ENCODE assay signal across 23 cellular contexts in genomic region chrX:49842603-49843002, GRCh38. TPM values are rescaled to one million over a fixed set of nuclear protein-coding genes. Genes with fewer than 3 reads are reported as not detected.
"Had no signal": no experiment of that assay in that cellular context is flagged by ENCODE, and none has a peak within 500 bp of the region (broad histone marks: within the 10 kb centered on the region; RNA-seq: fewer than 3 reads in every experiment).

No MANE protein-coding gene starts in this region.

- H3K27ac Mint-ChIP-seq: activated B cell treated with CpG ODN at 0.5 μM for 24 hours; activated CD8-positive, alpha-beta T cell treated with anti-CD3 and anti-CD28 coated beads, Interleukin-2, amount 10 ng/mL, durations not matched to agents 7 days and 5 days; activated naive CD4-positive, alpha-beta T cell treated with anti-CD3 and anti-CD28 coated beads, Interleukin-2, amount 50 U/mL, for 72 hours; natural killer cell treated with Interleukin-12 subunit alpha and Interleukin-12 subunit beta and Interleukin-15 and Interleukin-18, amount 100 ng/mL, for 72 hours had no signal

- H3K36me3 ChIP-seq: esophagus squamous epithelium, tibial nerve, uterus had no signal

- H3K4me1 ChIP-seq: esophagus squamous epithelium, tibial nerve, uterus had no signal

- H3K36me3 Mint-ChIP-seq: activated naive CD4-positive, alpha-beta T cell treated with anti-CD3 and anti-CD28 coated beads, Interleukin-2, amount 50 U/mL, for 72 hours; natural killer cell treated with Interleukin-12 subunit alpha and Interleukin-12 subunit beta and Interleukin-15 and Interleukin-18, amount 100 ng/mL, for 72 hours had no signal

- H3K27me3 Mint-ChIP-seq: activated B cell treated with CpG ODN at 0.5 μM for 24 hours had no signal

- H3K27me3 ChIP-seq: esophagus squamous epithelium, uterus had no signal

- H3K4me3 ChIP-seq: esophagus squamous epithelium, tibial nerve, uterus had no signal

- FAIRE-seq: colon, TTC549 had no signal

- H3K4me3 Mint-ChIP-seq: activated B cell treated with CpG ODN at 0.5 μM for 24 hours; activated CD8-positive, alpha-beta T cell treated with anti-CD3 and anti-CD28 coated beads, Interleukin-2, amount 10 ng/mL, durations not matched to agents 7 days and 5 days; natural killer cell treated with Interleukin-12 subunit alpha and Interleukin-12 subunit beta and Interleukin-15 and Interleukin-18, amount 100 ng/mL, for 72 hours had no signal

- H3K9me3 Mint-ChIP-seq: activated B cell treated with CpG ODN at 0.5 μM for 24 hours; activated naive CD4-positive, alpha-beta T cell treated with anti-CD3 and anti-CD28 coated beads, Interleukin-2, amount 50 U/mL, for 72 hours; natural killer cell treated with Interleukin-12 subunit alpha and Interleukin-12 subunit beta and Interleukin-15 and Interleukin-18, amount 100 ng/mL, for 72 hours had no signal

- H3K27ac ChIP-seq: esophagus squamous epithelium, tibial nerve, uterus had no signal

- H3K4me1 Mint-ChIP-seq: activated B cell treated with CpG ODN at 0.5 μM for 24 hours had no signal

- DNase-seq: activated B cell treated with CpG ODN at 0.5 μM for 24 hours; activated CD4-positive, alpha-beta T cell treated with anti-CD3 and anti-CD28 coated beads for 48 hours; activated CD8-positive, alpha-beta memory T cell treated with anti-CD3 and anti-CD28 coated beads, Interleukin-2, amount 50 U/mL, for 4 hours; activated CD8-positive, alpha-beta T cell treated with anti-CD3 and anti-CD28 coated beads, Interleukin-2, amount 10 ng/mL, durations not matched to agents 7 days and 5 days; activated effector memory CD4-positive, alpha-beta T cell treated with anti-CD3 and anti-CD28 coated beads, Interleukin-2, amount 50 U/mL, for 16 hours; activated T-cell treated with anti-CD3 and anti-CD28 coated beads, Interleukin-2, amount 50 U/mL, for 48 hours; caudate nucleus; esophagus squamous epithelium; hypothalamus; kidney glomerular epithelial cell; mesenchymal stem cell; nucleus accumbens; posterior cingulate gyrus; stimulated activated CD4-positive, alpha-beta T cell treated with anti-CD3 and anti-CD28 coated beads, Interleukin-2, amount 100 ng/mL, for 48 hours; stimulated activated naive CD4-positive, alpha-beta T cell; substantia nigra; uterus had no signal

RNA-seq across cellular contexts. Expression of gene PAGE4, which starts 13.5 kb away (rescaled TPM):
- polyA plus RNA-seq: liver had no signal
